Comparison of ENCODE assay signal across 17 cellular contexts in the genomic region with DNA sequence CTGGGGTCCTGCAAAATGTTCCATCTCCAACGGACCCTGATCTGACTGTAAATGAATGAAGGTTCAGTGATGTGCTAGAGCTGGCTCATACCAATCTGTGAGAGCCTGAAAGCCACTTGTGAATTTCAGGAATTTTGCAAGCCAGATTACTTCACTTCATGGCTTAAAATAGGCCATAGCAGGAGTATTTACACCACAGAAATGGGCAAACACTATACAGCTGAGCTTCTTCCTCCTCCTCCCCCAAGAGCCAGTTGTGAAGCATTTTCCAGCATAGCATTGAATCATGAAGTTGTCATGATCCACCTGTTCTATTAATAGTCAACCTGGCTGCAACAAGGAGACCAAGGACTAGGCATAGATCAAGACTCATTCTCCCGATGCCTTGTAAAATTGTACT.
"Had no signal": no experiment of that assay in that cellular context is flagged by ENCODE, and none has a peak within 500 bp of the region (broad histone marks: within the 10 kb centered on the region; RNA-seq: fewer than 3 reads in every experiment).

No MANE protein-coding gene starts in this region.

- H3K27me3 ChIP-seq: testis, upper lobe of left lung had no signal

- H3K36me3 ChIP-seq: upper lobe of left lung had no signal

- H3K27ac ChIP-seq: coronary artery, testis, upper lobe of left lung had no signal

- DNase-seq: activated B cell treated with CpG ODN at 0.5 μM for 24 hours; activated CD4-positive, alpha-beta memory T cell treated with anti-CD3 and anti-CD28 coated beads, Interleukin-2, amount 10 ng/mL, durations not matched to agents 7 days and 5 days; activated CD4-positive, alpha-beta T cell treated with anti-CD3 and anti-CD28 coated beads for 4 hours; activated CD8-positive, alpha-beta memory T cell treated with anti-CD3 and anti-CD28 coated beads, Interleukin-2, amount 10 ng/mL, durations not matched to agents 7 days and 5 days; amniotic stem cell; hypothalamus; midbrain; nephron progenitor cell; nucleus accumbens; stimulated activated CD4-positive, alpha-beta T cell treated with anti-CD3 and anti-CD28 coated beads, Interleukin-4, amount 100 ng/mL, for 24 hours; testis; upper lobe of left lung had no signal

- H3K4me1 ChIP-seq: testis, upper lobe of left lung had no signal

- ATAC-seq: activated CD8-positive, alpha-beta memory T cell treated with anti-CD3 and anti-CD28 coated beads, Interleukin-2, amount 10 ng/mL, durations not matched to agents 7 days and 5 days; left lobe of liver; sciatic nerve; stimulated activated memory B cell treated with anti-CD40 and anti-IgM and Interleukin-4, amounts not matched to agents 10 μg/mL and 1 μg/mL and 100 μg/mL, for 72 hours had no signal

- H3K4me3 ChIP-seq: coronary artery, lung, testis, upper lobe of left lung had no signal

- H3K9me3 ChIP-seq: testis, upper lobe of left lung had no signal
